8 cellular contexts compared by ENCODE assay signal in genomic region chr3:51500632-51501131, GRCh38. TPM values are rescaled to one million over a fixed set of nuclear protein-coding genes. Genes with fewer than 3 reads are reported as not detected.
DNase-seq lines count a peak whose midpoint lies in the region; ATAC-seq and TF ChIP-seq lines count a peak whose summit lies in the region.

No MANE protein-coding gene starts in this region.

- H3K36me3 ChIP-seq in brain microvascular endothelial cell (replicated peaks) (no peaks in the 10 kb centered on the region), mesodermal cell (ENCODE audit: control insufficient read depth, insufficient read depth, low read length) (peaks cover 9% of the 10 kb centered on the region), upper lobe of left lung (peaks cover 0 to 6% (median 5%) of the 10 kb centered on the region in 4 donors)

- H3K27me3 ChIP-seq in brain microvascular endothelial cell (replicated peaks) (no peaks in the 10 kb centered on the region), upper lobe of left lung (no peaks in the 10 kb centered on the region)

- TF ChIP-seq EP300 in upper lobe of left lung (IDR thresholded peaks at IDR 0.05), result no peak

- no peak for TF ChIP-seq CTCF in brain microvascular endothelial cell (IDR thresholded peaks at IDR 0.05; ENCODE audit: low read depth, low read length, missing control alignments)
- no peak for TF ChIP-seq CTCF in upper lobe of left lung (IDR thresholded peaks at IDR 0.05)

- DNase-seq in activated effector memory CD4-positive, alpha-beta T cell treated with anti-CD3 and anti-CD28 coated beads, Interleukin-2, amount 50 U/mL, for 16 hours, result peak; percentile 66
- DNase-seq in activated effector memory CD4-positive, alpha-beta T cell treated with Interleukin-2 at 50 U/mL for 16 hours, result no peak
- DNase-seq in brain microvascular endothelial cell (no peak), upper lobe of left lung (no peak), NCI-H1092 (lab: John Stamatoyannopoulos, UW) (no peak), cerebellar nuclear complex (lab: John Stamatoyannopoulos, UW) (no peak), NCI-H2171 treated with DMSO at 0.1 percent for 48 hours (lab: John Stamatoyannopoulos, UW) (no peak)

- H3K4me3 ChIP-seq in brain microvascular endothelial cell (ENCODE audit: low read depth, low read length) (no peak overlapping the region), mesodermal cell (ENCODE audit: extremely low read depth, insufficient read depth, low read length, poor library complexity, severe bottlenecking) (peak overlapping the region; percentile 65), upper lobe of left lung (peak overlapping the region in 3 of 4 donors; percentile 87 to 93 (median 91))

- whole genome bisulfite sequencing in mesodermal cell (ENCODE audit: insufficient coverage in 2 of 2), 2 experiments, result 94 to 96% methylated on average over 7 to 8 of the region's 14 CpGs
- 94% methylated on average over 14 of the region's 14 CpGs for WGBS in upper lobe of left lung, 2 donors

- in situ Hi-C loops in brain microvascular endothelial cell (cut with HindIII; ENCODE audit: low pct_ligation_motif_present, low sequenced_read_pairs), result no loop called here

- H3K9me3 ChIP-seq in mesodermal cell (ENCODE audit: control insufficient read depth, low read length) (no peaks in the 10 kb centered on the region), upper lobe of left lung (no peaks in the 10 kb centered on the region)

- no peak for ATAC-seq in upper lobe of left lung (ENCODE audit: low FRiP score in 2 of 2)

- H3K4me1 ChIP-seq in mesodermal cell (ENCODE audit: control insufficient read depth, insufficient read depth, low read length, poor library complexity, severe bottlenecking), result no peaks in the 10 kb centered on the region
- H3K4me1 ChIP-seq in upper lobe of left lung, result peaks cover 4 to 20% (median 7%) of the 10 kb centered on the region in 4 donors

- H3K27ac ChIP-seq in brain microvascular endothelial cell (peak overlapping the region; percentile 85), mesodermal cell (ENCODE audit: low read depth, low read length, severe bottlenecking) (peak overlapping the region; percentile 97), upper lobe of left lung (peak overlapping the region; percentile 94 to 99 (median 96))

- TF ChIP-seq POLR2A in upper lobe of left lung (IDR thresholded peaks at IDR 0.05), result no peak

RNA-seq across cellular contexts. Expression of gene DCAF1, which starts 0.9 kb away (rescaled TPM):
- polyA plus RNA-seq in mesodermal cell (2013, experiment 1 of 2), result 13.1 TPM
- polyA plus RNA-seq in mesodermal cell (2013, experiment 2 of 2), result 11.2 TPM
- 10 to 100 TPM; 18.6 to 23.9 (median 20.1) TPM for total RNA-seq in upper lobe of left lung

RNA-seq across cellular contexts. Expression of gene RAD54L2, which starts 37.8 kb away (rescaled TPM):
- polyA plus RNA-seq in mesodermal cell (2013, experiment 1 of 2), result 14.0 TPM
- 10.9 TPM for polyA plus RNA-seq in mesodermal cell (2013, experiment 2 of 2)
- total RNA-seq in upper lobe of left lung, result 10 to 100 TPM; 21.6 to 57.6 (median 27.3) TPM
